ENCODE assay signal across 8 cellular contexts in genomic region chr2:157838442-157839161, GRCh38. TPM values are rescaled to one million over a fixed set of nuclear protein-coding genes. Genes with fewer than 3 reads are reported as not detected.
DNase-seq lines count a peak whose midpoint lies in the region; ATAC-seq, FAIRE-seq and TF ChIP-seq lines count a peak whose summit lies in the region.

No MANE protein-coding gene starts in this region.

- no peak for FAIRE-seq in H1 (lab: Jason Lieb, UNC)
- no peak for FAIRE-seq in urothelium cell line (lab: Jason Lieb, UNC)

- WGBS in H1 (ENCODE audit: extremely low coverage in 1 of 2, insufficient coverage in 1 of 2, insufficient read length in 1 of 2, insufficient replicate concordance in 2 of 2, low coverage in 1 of 2, low lambda C conversion rate in 2 of 2, missing lambda C conversion rate in 1 of 2), 2 experiments, result 79% methylated on average over 4 of the region's 4 CpGs; no CpG with 5 or more reads in 1 of the 2 experiments

- no peaks in the 10 kb centered on the region for H3K9me3 ChIP-seq in H1 (ENCODE audit: insufficient read depth in 2 of 2, low read depth in 1 of 2, low read length in 1 of 2)
- H3K9me3 ChIP-seq in mononuclear cell (ENCODE audit: low read depth, low read length), result no peaks in the 10 kb centered on the region

- no peak overlapping the region for H3K23ac ChIP-seq in H1 (ENCODE audit: insufficient read length)

- ATAC-seq in SK-N-SH treated with all-trans-retinoic acid at 6 μM for 48 hours, result peak; percentile 87
- no peak for ATAC-seq in HG03442 (IDR thresholded peaks at IDR 0.05; ENCODE audit: unreplicated experiment)

- no peak overlapping the region for H2BK120ac ChIP-seq in H1 (replicated peaks; ENCODE audit: low read depth, low read length)

- H3K4me2 ChIP-seq in H1 (ENCODE audit: insufficient read depth in 1 of 2, low read depth in 2 of 2, low read length in 2 of 2), result peak overlapping the region; percentile 55 to 56

- H2AFZ ChIP-seq in H1 (ENCODE audit: low read length), result no peak overlapping the region

- no peak overlapping the region for H3K27ac ChIP-seq in H1 (ENCODE audit: low read depth, low read length)

- H4K91ac ChIP-seq in H1 (replicated peaks; ENCODE audit: insufficient read length, low read length), result no peak overlapping the region

- DNase-seq in Caki2 (ENCODE audit: low read depth) (peak; percentile 64), M059J (ENCODE audit: low read depth) (peak; percentile 86), H1 (ENCODE audit: low read depth in 1 of 2, low spot score in 2 of 2) (no peak), urothelium cell line (ENCODE audit: low spot score) (peak; percentile 81), D341Med (ENCODE audit: low spot score) (no peak)

- CTCF ChIA-PET in H1 (lab: Charles Lee; ENCODE audit: partially characterized antibody), result interaction anchor here (0.7 to 2.3 kb wide), 7 partner anchors 10 to 172 kb away, joined by 3 to 5 read pairs (median 3); no protein-coding TSS in a partner anchor

- H4K5ac ChIP-seq in H1 (ENCODE audit: insufficient read length, low read depth, low read length), result no peak overlapping the region

- H2BK5ac ChIP-seq in H1 (ENCODE audit: low read depth, low read length), result peak overlapping the region; percentile 48

- H3K79me1 ChIP-seq in H1 (ENCODE audit: low read depth, low read length), result peaks cover 4% of the 10 kb centered on the region

- peaks cover 0 to 36% of the 10 kb centered on the region in 2 experiments; a peak in 2 of 4 replicates for H3K79me2 ChIP-seq in H1 (ENCODE audit: control insufficient read depth in 1 of 2, insufficient read depth in 2 of 2, low read length in 2 of 2)

- no peak overlapping the region for H4K8ac ChIP-seq in H1 (ENCODE audit: extremely low read depth, insufficient read depth, low read length)

- no peaks in the 10 kb centered on the region for H3K27me3 ChIP-seq in H1 (replicated peaks in 1 of 4; ENCODE audit: control insufficient read depth in 3 of 4, extremely low read depth in 1 of 4, insufficient read depth in 3 of 4, low read length in 3 of 4)
- H3K27me3 ChIP-seq in mononuclear cell (ENCODE audit: insufficient read depth, low read length), result no peaks in the 10 kb centered on the region

- no peak for TF ChIP-seq RAD21 in H1 (IDR thresholded peaks at IDR 0.05 in 1 of 2, conservative IDR thresholded peaks at IDR 0.05 in 1 of 2; ENCODE audit: low read depth in 2 of 2, low read length in 2 of 2)

- peak overlapping the region; percentile 85; the same call in 1 of the 2 replicates for H2BK15ac ChIP-seq in H1 (ENCODE audit: low read length)

- no peak overlapping the region for H3K14ac ChIP-seq in H1 (ENCODE audit: insufficient read length)

- no peak overlapping the region for H3K56ac ChIP-seq in H1 (replicated peaks; ENCODE audit: insufficient read length, low read depth, low read length)

- no peaks in the 10 kb centered on the region for H3K36me3 ChIP-seq in H1 (ENCODE audit: control insufficient read depth in 2 of 4, insufficient read depth in 4 of 4, low read length in 3 of 4)

- POLR2A ChIA-PET in H1 (lab: Charles Lee; ENCODE audit: partially characterized antibody), result interaction anchor here (0.9 to 1.6 kb wide), 3 partner anchors 19 to 54 kb away, joined by 3 to 5 read pairs (median 3); no protein-coding TSS in a partner anchor

- no peak overlapping the region for H3K18ac ChIP-seq in H1 (ENCODE audit: extremely low read depth, low read length)

- no peak overlapping the region; the same call in 1 of the 2 replicates for H2AK5ac ChIP-seq in H1 (ENCODE audit: low read depth, low read length)

- no peak overlapping the region for H3K4ac ChIP-seq in H1 (replicated peaks; ENCODE audit: insufficient read length, low read depth, low read length)

- peaks cover 20 to 38% (median 23%) of the 10 kb centered on the region in 4 experiments for H3K4me1 ChIP-seq in H1 (replicated peaks in 1 of 4; ENCODE audit: control insufficient read depth in 3 of 4, insufficient read depth in 4 of 4, low read length in 3 of 4)
- peaks cover 20% of the 10 kb centered on the region for H3K4me1 ChIP-seq in mononuclear cell (ENCODE audit: insufficient read depth, low read length)

- in situ Hi-C loops in Caki2 (cut with HindIII; ENCODE audit: low pct_unique_long_range_greater_than_20kb, low sequenced_read_pairs), result no loop called here

- TF ChIP-seq CTCF in H1 (IDR thresholded peaks at IDR 0.05; ENCODE audit: control extremely low read depth in 1 of 3, insufficient read depth in 1 of 3, low read depth in 1 of 3, low read length in 3 of 3), result no peak

- peak overlapping the region; percentile 88 for H2BK12ac ChIP-seq in H1 (ENCODE audit: low read depth, low read length)

- TF ChIP-seq EP300 in H1 (IDR thresholded peaks at IDR 0.05; ENCODE audit: borderline replicate concordance in 1 of 2, low read depth in 2 of 2, low read length in 2 of 2), result no peak

- peak overlapping the region; percentile 37; the same call in 1 of the 2 replicates for H2BK20ac ChIP-seq in H1 (ENCODE audit: low read length)

- 0 out of 2 replicates have a peak, but pooled peaks cover 2% of the 10 kb centered on the region for H3K23me2 ChIP-seq in H1 (ENCODE audit: low read depth, low read length)

- no peak overlapping the region for H3K9ac ChIP-seq in H1 (replicated peaks in 1 of 4; ENCODE audit: extremely low read depth in 1 of 4, low read depth in 3 of 4, low read length in 3 of 4)

- H4K20me1 ChIP-seq in H1 (replicated peaks in 1 of 2; ENCODE audit: control insufficient read depth in 1 of 2, insufficient read depth in 2 of 2, low read length in 2 of 2), result peaks cover 2 to 21% of the 10 kb centered on the region in 2 experiments

- no peak for TF ChIP-seq POLR2A in H1 (IDR thresholded peaks at IDR 0.05; ENCODE audit: control extremely low read depth in 1 of 2, low read depth in 2 of 2, low read length in 2 of 2)

- H3K4me3 ChIP-seq in H1 (ENCODE audit: extremely low read depth in 1 of 4, insufficient read depth in 2 of 4, low read depth in 3 of 4, low read length in 4 of 4), result no peak overlapping the region
- H3K4me3 ChIP-seq in mononuclear cell (ENCODE audit: low read length), result peak overlapping the region; percentile 11

TF ChIP-seq in SK-N-SH treated with all-trans-retinoic acid at 6 μM for 48 hours, 23 proteins besides CTCF, POLR2A, EP300 and RAD21:
- TF ChIP-seq TCF4 (CRISPR knock-in tag; IDR thresholded peaks at IDR 0.05; ENCODE audit: borderline replicate concordance) (no peak), ZNF70 (CRISPR knock-in tag; IDR thresholded peaks at IDR 0.05) (no peak), ARNTL (CRISPR knock-in tag; IDR thresholded peaks at IDR 0.05; ENCODE audit: borderline replicate concordance, low read depth) (no peak)
TF ChIP-seq in SK-N-SH treated with all-trans-retinoic acid at 6 μM for 48 hours: peak in this region for 0.

TF ChIP-seq in H1, 55 proteins besides CTCF, POLR2A, EP300 and RAD21 (continues in another document):
- TF ChIP-seq GABPA (IDR thresholded peaks at IDR 0.05; ENCODE audit: borderline replicate concordance, insufficient read depth, low read length) (no peak), RFX5 (IDR thresholded peaks at IDR 0.05; ENCODE audit: borderline replicate concordance, low read depth, low read length) (no peak), SRF (IDR thresholded peaks at IDR 0.05; ENCODE audit: low read depth, low read length) (no peak), SP2 (IDR thresholded peaks at IDR 0.05; ENCODE audit: low read length) (no peak), RXRA (IDR thresholded peaks at IDR 0.05; ENCODE audit: insufficient read depth, low read depth, low read length) (no peak), CHD2 (IDR thresholded peaks at IDR 0.05; ENCODE audit: low read length) (no peak), SAP30 (IDR thresholded peaks at IDR 0.05; ENCODE audit: insufficient read depth, insufficient replicate concordance, low read length) (no peak), MAFK (IDR thresholded peaks at IDR 0.05; ENCODE audit: low read depth, low read length) (no peak), FOSL1 (IDR thresholded peaks at IDR 0.05; ENCODE audit: insufficient read depth, low read depth, low read length) (no peak), BRCA1 (IDR thresholded peaks at IDR 0.05; ENCODE audit: low read depth, low read length) (no peak), CREB1 (IDR thresholded peaks at IDR 0.05) (no peak), SIN3A (conservative IDR thresholded peaks at IDR 0.05 in 1 of 2, IDR thresholded peaks at IDR 0.05 in 1 of 2; ENCODE audit: low read depth in 1 of 2, low read length in 2 of 2) (no peak), SIX5 (IDR thresholded peaks at IDR 0.05; ENCODE audit: low read depth, low read length) (no peak)
- TF ChIP-seq, protein P1, sequence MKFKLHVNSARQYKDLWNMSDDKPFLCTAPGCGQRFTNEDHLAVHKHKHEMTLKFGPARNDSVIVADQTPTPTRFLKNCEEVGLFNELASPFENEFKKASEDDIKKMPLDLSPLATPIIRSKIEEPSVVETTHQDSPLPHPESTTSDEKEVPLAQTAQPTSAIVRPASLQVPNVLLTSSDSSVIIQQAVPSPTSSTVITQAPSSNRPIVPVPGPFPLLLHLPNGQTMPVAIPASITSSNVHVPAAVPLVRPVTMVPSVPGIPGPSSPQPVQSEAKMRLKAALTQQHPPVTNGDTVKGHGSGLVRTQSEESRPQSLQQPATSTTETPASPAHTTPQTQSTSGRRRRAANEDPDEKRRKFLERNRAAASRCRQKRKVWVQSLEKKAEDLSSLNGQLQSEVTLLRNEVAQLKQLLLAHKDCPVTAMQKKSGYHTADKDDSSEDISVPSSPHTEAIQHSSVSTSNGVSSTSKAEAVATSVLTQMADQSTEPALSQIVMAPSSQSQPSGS (IDR thresholded peaks at IDR 0.05; ENCODE audit: low read length), result no peak

RNA-seq across cellular contexts. Expression of gene ACVR1, which starts 37.5 kb away (rescaled TPM):
- total RNA-seq in Caki2 (2014; rRNA removed; shearing (Covaris generic); ENCODE audit: low replicate concordance), result 8.1 and 17.1 TPM in 2 replicates
- 6.4 and 19.2 TPM in 2 replicates for total RNA-seq in M059J (2014; rRNA removed; shearing (Covaris generic))
- total RNA-seq in H1 (2021; fragmentation: NEBNext Ultra II Directional; extraction: Animal tissue kit (Norgen Biotek cat#: 25700)), result 17.5 and 17.7 TPM in 2 replicates
- 6.3 and 8.5 TPM in 2 replicates for polyA plus RNA-seq in H1 (2011; rRNA removed)
- polyA plus RNA-seq in H1 (2011; cell fraction: cytosol; rRNA removed), result 8.5 TPM
- polyA plus RNA-seq in H1 (2011; cell fraction: nucleus; rRNA removed), result 6.4 TPM
- 12.1 to 13.8 TPM (median 12.9 TPM) in 4 replicates for polyA plus RNA-seq in H1 (2012, experiment 1 of 2)
- 5.3 TPM for polyA plus RNA-seq in H1 (2012, experiment 2 of 2)
- 13.8 TPM for polyA plus RNA-seq in H1 (2013, experiment 1 of 2)
- 14.4 TPM for polyA plus RNA-seq in H1 (2013, experiment 2 of 2)
- polyA minus RNA-seq in H1 (2011; rRNA and poly(A)+ RNA removed), result 12.4 and 14.9 TPM in 2 replicates
- 7.6 TPM for polyA minus RNA-seq in H1 (2011; cell fraction: cytosol; rRNA and poly(A)+ RNA removed)
- 13.9 TPM for polyA minus RNA-seq in H1 (2011; cell fraction: nucleus; rRNA and poly(A)+ RNA removed)
- 8.1 TPM for total RNA-seq in mononuclear cell

Comparison
In these comparisons a context has a peak if more than half of its experiments do, and no peak if none do; other contexts are left out.
1. DNase-seq: peak in Caki2 (single experiment), M059J (single experiment) and urothelium cell line (single experiment); none in H1 (0 of 2) and D341Med (single experiment).